Comparison of ENCODE assay signal across 9 cellular contexts in the genomic region with DNA sequence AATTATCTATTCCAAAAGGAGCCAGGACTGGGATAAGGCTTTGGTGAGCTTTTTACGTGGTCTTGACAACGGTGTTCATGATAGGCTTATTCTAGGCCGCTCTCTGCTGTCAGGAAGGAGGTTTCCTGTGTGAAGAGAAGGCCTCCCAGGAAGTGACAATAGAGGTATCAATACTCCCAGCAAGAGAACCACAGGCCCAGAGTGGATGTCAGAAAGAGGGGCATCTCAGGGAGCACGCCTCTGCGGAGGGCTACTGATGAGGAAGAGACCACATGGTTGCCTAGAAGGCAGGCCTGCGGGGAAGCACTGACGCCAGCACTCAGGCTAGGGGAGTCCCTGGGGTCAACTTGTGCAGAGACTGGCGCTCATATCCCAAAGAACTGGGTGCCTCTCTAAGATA.
A peak's percentile ranks its signal among the peaks of the same experiment; 100 is the strongest.
DNase-seq lines count a peak whose midpoint lies in the region; ATAC-seq, FAIRE-seq and TF ChIP-seq lines count a peak whose summit lies in the region.
"Had no signal": no experiment of that assay in that cellular context is flagged by ENCODE, and none has a peak within 500 bp of the region (broad histone marks: within the 10 kb centered on the region; RNA-seq: fewer than 3 reads in every experiment).

No MANE protein-coding gene starts in this region.

- H3K4me3 ChIP-seq in Karpas-422 (ENCODE audit: low read length) (peak overlapping the region; percentile 49), kidney (ENCODE audit: low read length in 2 of 2) (no peak overlapping the region), smooth muscle cell (no peak overlapping the region), uterus (no peak overlapping the region)

- H3K9ac ChIP-seq in Karpas-422 (ENCODE audit: low read length) = peak overlapping the region; percentile 78
- peak overlapping the region in 1 of 2 donors; percentile 82 for H3K9ac ChIP-seq in kidney (ENCODE audit: low read length in 2 of 2)
- no peak overlapping the region for H3K9ac ChIP-seq in smooth muscle cell (ENCODE audit: low read depth)

- 90% methylated on average over 8 of the region's 8 CpGs for WGBS in smooth muscle cell (ENCODE audit: low lambda C conversion rate)

- H3K4me1 ChIP-seq in Karpas-422 (ENCODE audit: low read length) (peaks cover 100% of the 10 kb centered on the region), kidney (ENCODE audit: control insufficient read depth in 1 of 2, insufficient read depth in 1 of 2, low read depth in 1 of 2, low read length in 2 of 2) (peaks cover 25% of the 10 kb centered on the region in 2 donors), smooth muscle cell (ENCODE audit: low read depth) (peaks cover 30% of the 10 kb centered on the region), uterus (peaks cover 18 to 40% of the 10 kb centered on the region in 2 donors)

- no peaks in the 10 kb centered on the region for H3K9me3 Mint-ChIP-seq in activated CD8-positive, alpha-beta T cell treated with anti-CD3 and anti-CD28 coated beads, Interleukin-2, amount 10 ng/mL, durations not matched to agents 7 days and 5 days (ENCODE audit: insufficient read depth)

- no peaks in the 10 kb centered on the region for H3K27me3 ChIP-seq in Karpas-422 (ENCODE audit: low read length)
- H3K27me3 ChIP-seq in smooth muscle cell (ENCODE audit: low read depth) = no peaks in the 10 kb centered on the region
- no peaks in the 10 kb centered on the region for H3K27me3 ChIP-seq in uterus

- no peak for FAIRE-seq in kidney (lab: Jason Lieb, UNC)

- ATAC-seq in activated CD8-positive, alpha-beta T cell treated with anti-CD3 and anti-CD28 coated beads, Interleukin-2, amount 10 ng/mL, durations not matched to agents 7 days and 5 days = peak; percentile 16
- ATAC-seq in HG03439 (IDR thresholded peaks at IDR 0.05; ENCODE audit: unreplicated experiment) = no peak

- no peaks in the 10 kb centered on the region for H3K9me2 ChIP-seq in Karpas-422 (replicated peaks; ENCODE audit: insufficient read depth, low read length)

- CTCF ChIA-PET in activated CD8-positive, alpha-beta T cell treated with anti-CD3 and anti-CD28 coated beads, Interleukin-2, amount 10 ng/mL, durations not matched to agents 7 days and 5 days (lab: Charles Lee) = interaction anchor here (1.0 to 3.7 kb wide), 8 partner anchors 9 to 52 kb away, joined by 3 to 24 read pairs (median 6); no protein-coding TSS in a partner anchor

- POLR2A ChIA-PET in activated CD8-positive, alpha-beta T cell treated with anti-CD3 and anti-CD28 coated beads, Interleukin-2, amount 10 ng/mL, durations not matched to agents 7 days and 5 days (lab: Charles Lee) = interaction anchor here (3.8 to 5.5 kb wide), 3 partner anchors 10 to 25 kb away, joined by 17 to 40 read pairs (median 26); no protein-coding TSS in a partner anchor

- H3K36me3 Mint-ChIP-seq in activated CD8-positive, alpha-beta T cell treated with anti-CD3 and anti-CD28 coated beads, Interleukin-2, amount 10 ng/mL, durations not matched to agents 7 days and 5 days (ENCODE audit: low read depth) = peaks cover 22% of the 10 kb centered on the region

- no peaks in the 10 kb centered on the region for H3K27me3 Mint-ChIP-seq in activated CD8-positive, alpha-beta T cell treated with anti-CD3 and anti-CD28 coated beads, Interleukin-2, amount 10 ng/mL, durations not matched to agents 7 days and 5 days (ENCODE audit: low read depth)

- H3K9me3 ChIP-seq in Karpas-422 (ENCODE audit: low read length) = no peaks in the 10 kb centered on the region
- no peaks in the 10 kb centered on the region for H3K9me3 ChIP-seq in kidney (ENCODE audit: control insufficient read depth in 1 of 2, low read length in 2 of 2)
- no peaks in the 10 kb centered on the region for H3K9me3 ChIP-seq in smooth muscle cell (replicated peaks; ENCODE audit: low read depth)
- no peaks in the 10 kb centered on the region for H3K9me3 ChIP-seq in uterus

- intact Hi-C loops in kidney (cut with DNase I) = no loop called here
- intact Hi-C loops in uterus (cut with DNase I; ENCODE audit: low total_unique reads) = no loop called here

- H3K4me1 Mint-ChIP-seq in activated CD8-positive, alpha-beta T cell treated with anti-CD3 and anti-CD28 coated beads, Interleukin-2, amount 10 ng/mL, durations not matched to agents 7 days and 5 days (ENCODE audit: low read depth) = peaks cover 87% of the 10 kb centered on the region

- peak; percentile 57 for DNase-seq in Karpas-422
- DNase-seq in activated CD8-positive, alpha-beta T cell treated with anti-CD3 and anti-CD28 coated beads, Interleukin-2, amount 10 ng/mL, durations not matched to agents 7 days and 5 days = peak; percentile 61
- DNase-seq in kidney = no peak
- peak; percentile 20 for DNase-seq in stimulated activated naive CD4-positive, alpha-beta T cell treated with Interleukin-2 at 50 U/mL for 16 hours (lab: John Stamatoyannopoulos, UW)
- DNase-seq in smooth muscle cell (lab: John Stamatoyannopoulos, UW; ENCODE audit: unreplicated experiment) = no peak
- no peak for DNase-seq in uterus
- no peak for DNase-seq in NCI-H82 (lab: John Stamatoyannopoulos, UW)
- DNase-seq: foreskin fibroblast had no signal

- H3K36me3 ChIP-seq in Karpas-422 (ENCODE audit: insufficient read depth, low read length) (peaks cover 10% of the 10 kb centered on the region), kidney (ENCODE audit: control insufficient read depth in 1 of 2, insufficient read depth in 2 of 2, low read length in 2 of 2) (no peaks in the 10 kb centered on the region), smooth muscle cell (ENCODE audit: low read depth) (no peaks in the 10 kb centered on the region), uterus (no peaks in the 10 kb centered on the region)

- peak overlapping the region; percentile 67 for H3K4me3 Mint-ChIP-seq in activated CD8-positive, alpha-beta T cell treated with anti-CD3 and anti-CD28 coated beads, Interleukin-2, amount 10 ng/mL, durations not matched to agents 7 days and 5 days

- no peak for TF ChIP-seq CTCF in kidney (IDR thresholded peaks at IDR 0.05; ENCODE audit: borderline replicate concordance, extremely low read depth, insufficient read depth)
- no peak for TF ChIP-seq CTCF in smooth muscle cell (IDR thresholded peaks at IDR 0.05; ENCODE audit: borderline replicate concordance, insufficient read depth, poor library complexity, severe bottlenecking)
- TF ChIP-seq CTCF in uterus (IDR thresholded peaks at IDR 0.05) = no peak

- H2AFZ ChIP-seq in Karpas-422 (ENCODE audit: low read length) = no peak overlapping the region
- H2AFZ ChIP-seq in smooth muscle cell (ENCODE audit: low read depth) = no peak overlapping the region

- H3K27ac Mint-ChIP-seq in activated CD8-positive, alpha-beta T cell treated with anti-CD3 and anti-CD28 coated beads, Interleukin-2, amount 10 ng/mL, durations not matched to agents 7 days and 5 days = peak overlapping the region; percentile 86

- H3K4me2 ChIP-seq in Karpas-422 (ENCODE audit: low read depth, low read length, poor library complexity, severe bottlenecking) (peak overlapping the region; percentile 76), smooth muscle cell (no peak overlapping the region)

- no peak overlapping the region for H3K27ac ChIP-seq in Karpas-422 (ENCODE audit: low read length)
- H3K27ac ChIP-seq in kidney (ENCODE audit: low read depth in 2 of 2, low read length in 2 of 2) = peak overlapping the region; percentile 88 to 97
- no peak overlapping the region for H3K27ac ChIP-seq in smooth muscle cell (ENCODE audit: low read depth)
- peak overlapping the region in 1 of 2 donors; percentile 95 for H3K27ac ChIP-seq in uterus

- no peak for TF ChIP-seq POLR2A in uterus (IDR thresholded peaks at IDR 0.05)

- H3K79me2 ChIP-seq in Karpas-422 (ENCODE audit: low read length) (peaks cover 65% of the 10 kb centered on the region), smooth muscle cell (ENCODE audit: low read depth) (peaks cover 9% of the 10 kb centered on the region)

- H4K20me1 ChIP-seq in Karpas-422 (ENCODE audit: insufficient read depth, low read depth, low read length) = no peaks in the 10 kb centered on the region
- no peaks in the 10 kb centered on the region for H4K20me1 ChIP-seq in smooth muscle cell (ENCODE audit: low read depth)

- no peaks in the 10 kb centered on the region for H3F3A ChIP-seq in smooth muscle cell (ENCODE audit: low read depth)

Comparison
In these comparisons a context has a peak if more than half of its experiments do, and no peak if none do; other contexts are left out.
1. DNase-seq: peak in Karpas-422 (single experiment), activated CD8-positive, alpha-beta T cell treated with anti-CD3 and anti-CD28 coated beads, Interleukin-2, amount 10 ng/mL, durations not matched to agents 7 days and 5 days (single experiment) and stimulated activated naive CD4-positive, alpha-beta T cell treated with Interleukin-2 at 50 U/mL for 16 hours (single experiment); none in kidney (single experiment), smooth muscle cell (single experiment), uterus (0 of 2) and NCI-H82 (single experiment).
2. H3K27ac ChIP-seq: peak in kidney (2 of 2); none in Karpas-422 (single experiment) and smooth muscle cell (single experiment).